In the genomic region with DNA sequence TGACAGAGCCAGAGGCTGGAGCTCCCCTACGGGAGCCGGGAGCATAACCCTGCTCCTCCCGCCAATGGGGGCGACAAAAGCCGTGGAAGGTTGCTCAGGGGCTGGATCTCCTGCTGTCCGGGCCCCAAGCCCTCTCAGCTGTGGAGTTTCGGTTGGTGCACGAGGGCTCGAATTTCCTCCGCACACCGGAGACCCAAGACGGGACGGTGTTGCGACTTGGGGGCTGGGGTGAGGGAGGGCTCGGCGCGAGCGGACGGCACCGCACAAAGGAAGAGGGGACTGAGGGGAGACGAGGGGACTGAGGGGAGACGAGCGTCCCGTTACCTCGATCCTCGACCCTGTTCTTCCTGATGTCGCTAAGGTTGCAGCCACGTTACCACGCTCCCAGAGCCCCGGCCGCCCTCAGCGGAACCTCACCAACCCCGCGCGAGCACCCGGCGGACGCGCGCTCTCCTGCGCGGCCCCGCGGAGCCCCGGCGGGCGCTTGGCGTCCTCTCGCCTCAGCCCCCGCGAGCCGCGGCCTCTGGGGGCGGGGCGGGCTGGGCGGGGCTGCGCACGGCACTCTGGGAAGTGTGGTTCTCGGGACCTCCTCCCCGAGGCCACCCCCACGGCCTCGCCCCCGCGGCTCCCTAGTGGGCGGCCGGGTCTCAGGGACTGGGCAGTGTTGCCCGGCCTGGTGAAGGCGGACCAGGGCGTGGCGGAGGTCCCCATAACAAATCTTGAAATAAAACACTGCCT, we compare ENCODE assay signal across 8 cellular contexts. TPM values are rescaled to one million over a fixed set of nuclear protein-coding genes. Genes with fewer than 3 reads are reported as not detected.
DNase-seq lines count a peak whose midpoint lies in the region; ATAC-seq, FAIRE-seq and TF ChIP-seq lines count a peak whose summit lies in the region.

A gene (minus strand): TSS at position 525 of the 738 bp plus-strand sequence. CDS start 25,079 bp downstream, outside the sequence.

- no peak for TF ChIP-seq RAD21 in HepG2 (CRISPR knock-in tag; IDR thresholded peaks at IDR 0.05)

- DNase-seq in BJ (ENCODE audit: low read depth), result no peak
- DNase-seq in NCI-H510A (lab: John Stamatoyannopoulos, UW), result peak; percentile 70
- peak; percentile 71 to 75 for DNase-seq in activated CD4-positive, alpha-beta T cell treated with anti-CD3 and anti-CD28 coated beads, Interleukin-2, amount 50 U/mL, for 24 hours (ENCODE audit: low read depth in 1 of 2, low spot score in 1 of 2)
- DNase-seq in dedifferentiated amniotic fluid mesenchymal stem cell (ENCODE audit: extremely low spot score), result peak; percentile 64
- peak; percentile 75 for DNase-seq in HepG2 (ENCODE audit: low spot score)
- DNase-seq in stimulated activated CD4-positive, alpha-beta T cell treated with anti-CD3 and anti-CD28 coated beads, Interleukin-4, amount 100 ng/mL, for 24 hours, result peak; percentile 84

- no peaks in the 10 kb centered on the region for H3K36me3 ChIP-seq in BJ (ENCODE audit: control insufficient read depth, insufficient read depth, low read length)
- no peaks in the 10 kb centered on the region for H3K36me3 ChIP-seq in HepG2 (replicated peaks in 1 of 2; ENCODE audit: control insufficient read depth in 1 of 2, insufficient read depth in 2 of 2, low read length in 2 of 2)

- POLR2A ChIA-PET in BJ (lab: Charles Lee) (interaction anchor here (0.6 kb wide), 1 partner anchor 285 kb away, joined by 3 read pairs; a partner anchor contains a TSS), HepG2 (lab: Yijun Ruan, JAX) (interaction anchor here (1.1 kb wide), 2 partner anchors 171 to 286 kb away, joined by 3 read pairs; a partner anchor contains a TSS)

- H3K4me3 ChIP-seq in BJ (ENCODE audit: low read depth, low read length) (peak within 1 kb of the TSS; percentile 97), HepG2 (replicated peaks in 1 of 3; ENCODE audit: insufficient read depth in 1 of 3, low read depth in 2 of 3, low read length in 3 of 3) (peak within 1 kb of the TSS; percentile 94 to 100 (median 94))

- H3K27ac ChIP-seq in HepG2 (ENCODE audit: extremely low read length, insufficient read depth, low read length), result peak within 1 kb of the TSS; percentile 93

- ATAC-seq in HG03378 (IDR thresholded peaks at IDR 0.05; ENCODE audit: unreplicated experiment) (peak; percentile 69), HepG2 (peak; percentile 95)

- H3K9me3 ChIP-seq in HepG2 (ENCODE audit: low read length), result no peaks in the 10 kb centered on the region

- no peak for FAIRE-seq in HepG2 (lab: Jason Lieb, UNC)

- TF ChIP-seq CTCF in BJ (IDR thresholded peaks at IDR 0.05; ENCODE audit: insufficient read depth, low read depth, low read length), result peak; percentile 9; the same call in 1 of the 2 replicates
- TF ChIP-seq CTCF in HepG2 (CRISPR knock-in tag; IDR thresholded peaks at IDR 0.05), result peak; percentile 28; the same call in 1 of the 2 replicates

- CTCF ChIA-PET in BJ (lab: Yijun Ruan, JAX), result interaction anchor here (0.7 to 4.6 kb wide), 8 partner anchors 11 to 298 kb away, joined by 3 to 15 read pairs (median 6); no protein-coding TSS in a partner anchor
- CTCF ChIA-PET in HepG2 (lab: Yijun Ruan, JAX; ENCODE audit: low intra/inter-chr PET ratio, low total read pairs), result no interaction called here

- intact Hi-C loops in HepG2 (cut with micrococcal nuclease; ENCODE audit: unreplicated experiment), result no loop called here

- H3K4me2 ChIP-seq in HepG2 (ENCODE audit: low read depth, low read length), result peak within 1 kb of the TSS; percentile 96

- H3K79me2 ChIP-seq in HepG2 (ENCODE audit: insufficient read depth, low read length), result peaks cover 33% of the 10 kb centered on the region

- 1% methylated on average over 16 of the region's 70 CpGs for WGBS in HepG2 (ENCODE audit: low lambda C conversion rate)

- H3K9ac ChIP-seq in HepG2 (ENCODE audit: insufficient read depth, low read depth, low read length), result peak within 1 kb of the TSS; percentile 95

- H2AFZ ChIP-seq in HepG2 (ENCODE audit: low read length), result peak within 1 kb of the TSS; percentile 90

- H4K20me1 ChIP-seq in HepG2 (ENCODE audit: insufficient read depth, low read length), result no peaks in the 10 kb centered on the region

- BruUV-seq in HepG2 (replicated peaks; lab: Mats Ljungman, UMichigan), result TSS peak; percentile 63

- in situ Hi-C loops in HepG2 (cut with HindIII; ENCODE audit: extremely low pct_ligation_motif_present, low pct_unique_long_range_greater_than_20kb), result no loop called here

- TF ChIP-seq EP300 in HepG2 (IDR thresholded peaks at IDR 0.05; ENCODE audit: low read depth in 2 of 2, low read length in 2 of 2), result no peak
- TF ChIP-seq EP300 in HepG2 (CRISPR knock-in tag; IDR thresholded peaks at IDR 0.05; ENCODE audit: borderline replicate concordance), result no peak; the same call in 1 of the 2 replicates

- H3K4me1 ChIP-seq in HepG2 (ENCODE audit: insufficient read depth, low read length), result peaks cover 18% of the 10 kb centered on the region

- TF ChIP-seq POLR2A in GM19099 (IDR thresholded peaks at IDR 0.05; ENCODE audit: extremely low read depth, insufficient read length, low read depth) (peak; percentile 97), HepG2 (IDR thresholded peaks at IDR 0.05; ENCODE audit: insufficient read depth in 1 of 2, low read depth in 2 of 2, low read length in 2 of 2) (peak; percentile 94 to 97)

- H3K27me3 ChIP-seq in BJ (ENCODE audit: control insufficient read depth, insufficient read depth, low read length), result no peaks in the 10 kb centered on the region
- H3K27me3 ChIP-seq in HepG2 (ENCODE audit: control insufficient read depth in 1 of 2, insufficient read depth in 2 of 2, low read length in 2 of 2), result peaks cover 0 to 2% of the 10 kb centered on the region in 2 experiments; a peak in 1 of 5 replicates

TF ChIP-seq in HepG2, 621 proteins besides CTCF, POLR2A, EP300 and RAD21 (continues in another document):
- TF ChIP-seq, protein P1, sequence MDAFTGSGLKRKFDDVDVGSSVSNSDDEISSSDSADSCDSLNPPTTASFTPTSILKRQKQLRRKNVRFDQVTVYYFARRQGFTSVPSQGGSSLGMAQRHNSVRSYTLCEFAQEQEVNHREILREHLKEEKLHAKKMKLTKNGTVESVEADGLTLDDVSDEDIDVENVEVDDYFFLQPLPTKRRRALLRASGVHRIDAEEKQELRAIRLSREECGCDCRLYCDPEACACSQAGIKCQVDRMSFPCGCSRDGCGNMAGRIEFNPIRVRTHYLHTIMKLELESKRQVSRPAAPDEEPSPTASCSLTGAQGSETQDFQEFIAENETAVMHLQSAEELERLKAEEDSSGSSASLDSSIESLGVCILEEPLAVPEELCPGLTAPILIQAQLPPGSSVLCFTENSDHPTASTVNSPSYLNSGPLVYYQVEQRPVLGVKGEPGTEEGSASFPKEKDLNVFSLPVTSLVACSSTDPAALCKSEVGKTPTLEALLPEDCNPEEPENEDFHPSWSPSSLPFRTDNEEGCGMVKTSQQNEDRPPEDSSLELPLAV (CRISPR knock-in tag; conservative IDR thresholded peaks at IDR 0.05; ENCODE audit: low read depth), result no peak
- TF ChIP-seq ZNF777 (CRISPR knock-in tag; IDR thresholded peaks at IDR 0.05) (peak; percentile 80), THYN1 (CRISPR knock-in tag; IDR thresholded peaks at IDR 0.05; ENCODE audit: borderline replicate concordance, low read depth) (no peak), ZFP82 (CRISPR knock-in tag; IDR thresholded peaks at IDR 0.05; ENCODE audit: borderline replicate concordance) (no peak), SRY (CRISPR knock-in tag; IDR thresholded peaks at IDR 0.05) (0 out of 2 replicates have a peak, but pooled peaks have one; percentile 42), IKZF4 (CRISPR knock-in tag; IDR thresholded peaks at IDR 0.05; ENCODE audit: borderline replicate concordance, low read depth, not compliant biosample characterization) (no peak), MXI1 (IDR thresholded peaks at IDR 0.05; ENCODE audit: borderline replicate concordance, low read depth, low read length) (no peak; the same call in 1 of the 3 replicates), SP140L (CRISPR knock-in tag; IDR thresholded peaks at IDR 0.05; ENCODE audit: borderline replicate concordance) (no peak)
- TF ChIP-seq, protein P2, sequence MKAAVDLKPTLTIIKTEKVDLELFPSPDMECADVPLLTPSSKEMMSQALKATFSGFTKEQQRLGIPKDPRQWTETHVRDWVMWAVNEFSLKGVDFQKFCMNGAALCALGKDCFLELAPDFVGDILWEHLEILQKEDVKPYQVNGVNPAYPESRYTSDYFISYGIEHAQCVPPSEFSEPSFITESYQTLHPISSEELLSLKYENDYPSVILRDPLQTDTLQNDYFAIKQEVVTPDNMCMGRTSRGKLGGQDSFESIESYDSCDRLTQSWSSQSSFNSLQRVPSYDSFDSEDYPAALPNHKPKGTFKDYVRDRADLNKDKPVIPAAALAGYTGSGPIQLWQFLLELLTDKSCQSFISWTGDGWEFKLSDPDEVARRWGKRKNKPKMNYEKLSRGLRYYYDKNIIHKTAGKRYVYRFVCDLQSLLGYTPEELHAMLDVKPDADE (CRISPR knock-in tag; IDR thresholded peaks at IDR 0.05), result no peak

RNA-seq across cellular contexts. Expression of the gene that starts here (rescaled TPM):
- polyA plus RNA-seq in BJ (2011; rRNA removed) (1.7 and 4.3 TPM in 2 replicates), HepG2 (2011; rRNA removed) (2.6 and 2.8 TPM in 2 replicates)
- 5.9 and 9.4 TPM in 2 replicates for polyA minus RNA-seq in BJ (2011; rRNA and poly(A)+ RNA removed)
- 11.7 and 18.4 TPM in 2 replicates for total RNA-seq in HepG2 (2016; rRNA removed; fragmentation: Illumina TruSeq; extraction: Trizol)
- 29.5 and 30.8 TPM in 2 replicates for total RNA-seq in HepG2 (2016; cell fraction: cytosol; rRNA removed; fragmentation: Illumina TruSeq; extraction: Trizol; ENCODE audit: low read depth)
- total RNA-seq in HepG2 (2016; cell fraction: insoluble cytoplasmic fraction; rRNA removed; fragmentation: Illumina TruSeq; extraction: Trizol), result 12.4 and 16.0 TPM in 2 replicates
- total RNA-seq in HepG2 (2016; cell fraction: membrane; rRNA removed; fragmentation: Illumina TruSeq; extraction: Trizol), result 21.3 and 27.0 TPM in 2 replicates
- 10.2 and 11.7 TPM in 2 replicates for total RNA-seq in HepG2 (2016; cell fraction: nucleus; rRNA removed; fragmentation: Illumina TruSeq; extraction: Trizol)
- 1.7 and 3.5 TPM in 2 replicates for polyA plus RNA-seq in HepG2 (2011; cell fraction: cytosol; rRNA removed)
- polyA plus RNA-seq in HepG2 (2011; cell fraction: nucleus; rRNA removed), result 1.6 TPM in 2 replicates
- 7.8 and 8.3 TPM in 2 replicates for polyA plus RNA-seq in HepG2 (2012)
- 0.57 and 0.74 TPM in 2 replicates for polyA plus RNA-seq in HepG2 (2016; cell fraction: cytosol; fragmentation: Illumina TruSeq; extraction: Trizol; ENCODE audit: low read depth)
- polyA plus RNA-seq in HepG2 (2016; cell fraction: insoluble cytoplasmic fraction; fragmentation: Illumina TruSeq; extraction: Trizol; ENCODE audit: low read depth), result 13.1 and 14.9 TPM in 2 replicates
- polyA plus RNA-seq in HepG2 (2016; cell fraction: membrane; fragmentation: Illumina TruSeq; extraction: Trizol; ENCODE audit: low read depth), result 2.8 and 3.1 TPM in 2 replicates
- 6.6 and 6.7 TPM in 2 replicates for polyA plus RNA-seq in HepG2 (2016; cell fraction: nucleus; fragmentation: Illumina TruSeq; extraction: Trizol; ENCODE audit: insufficient read depth, low read depth)
- 6.6 and 12.6 TPM in 2 replicates for polyA minus RNA-seq in HepG2 (2011; rRNA and poly(A)+ RNA removed; ENCODE audit: low replicate concordance)
- 8.1 and 10.3 TPM in 2 replicates for polyA minus RNA-seq in HepG2 (2011; cell fraction: cytosol; rRNA and poly(A)+ RNA removed)
- 12.7 and 12.9 TPM in 2 replicates for polyA minus RNA-seq in HepG2 (2011; cell fraction: nucleus; rRNA and poly(A)+ RNA removed)
